Comparison of ENCODE assay signal across 1 cellular context in the genomic region with DNA sequence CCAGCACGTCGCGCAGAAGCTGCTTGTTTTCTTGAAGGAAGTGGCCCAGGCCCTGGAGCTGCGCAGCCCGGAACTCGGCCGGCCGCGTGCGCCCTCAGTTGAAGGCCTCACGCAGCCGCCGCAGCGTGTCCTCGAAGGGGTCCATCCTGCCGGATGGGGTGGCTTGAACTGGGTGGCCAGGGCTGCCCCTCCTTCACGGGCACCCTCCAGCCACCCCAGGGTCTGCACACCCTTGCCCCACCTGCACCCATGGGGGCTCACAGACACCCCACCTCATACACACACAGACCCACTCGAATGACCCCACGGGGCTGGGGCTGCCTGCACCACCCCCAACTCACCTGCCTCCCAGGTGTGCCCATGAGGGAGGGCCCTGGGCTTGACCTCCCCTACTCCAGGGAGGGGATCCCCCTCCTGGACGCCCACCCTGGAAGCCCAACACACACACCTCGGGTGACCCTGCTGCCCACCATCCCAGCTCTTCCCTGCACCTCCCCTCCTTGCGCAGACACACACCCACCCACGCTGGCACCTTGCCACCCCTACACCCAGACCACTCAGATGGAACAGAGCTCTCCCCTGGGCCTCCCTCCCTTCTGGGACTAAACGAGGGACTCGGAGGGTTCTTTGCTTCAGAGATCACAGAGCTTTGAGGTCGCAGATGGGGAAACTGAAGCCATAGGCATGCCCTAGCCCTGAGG.
TF ChIP-seq lines count a peak whose summit lies in the region.

No MANE protein-coding gene starts in this region.

TF ChIP-seq in H1, 55 proteins besides CTCF, POLR2A, EP300 and RAD21:
- TF ChIP-seq SIN3A (conservative IDR thresholded peaks at IDR 0.05 in 1 of 2, IDR thresholded peaks at IDR 0.05 in 1 of 2; ENCODE audit: low read depth in 1 of 2, low read length in 2 of 2) (no peak), BCL11A (IDR thresholded peaks at IDR 0.05; ENCODE audit: low read depth in 2 of 2, low read length in 2 of 2) (no peak)
TF ChIP-seq in H1: peak in this region for 0.
